In the genomic region with DNA sequence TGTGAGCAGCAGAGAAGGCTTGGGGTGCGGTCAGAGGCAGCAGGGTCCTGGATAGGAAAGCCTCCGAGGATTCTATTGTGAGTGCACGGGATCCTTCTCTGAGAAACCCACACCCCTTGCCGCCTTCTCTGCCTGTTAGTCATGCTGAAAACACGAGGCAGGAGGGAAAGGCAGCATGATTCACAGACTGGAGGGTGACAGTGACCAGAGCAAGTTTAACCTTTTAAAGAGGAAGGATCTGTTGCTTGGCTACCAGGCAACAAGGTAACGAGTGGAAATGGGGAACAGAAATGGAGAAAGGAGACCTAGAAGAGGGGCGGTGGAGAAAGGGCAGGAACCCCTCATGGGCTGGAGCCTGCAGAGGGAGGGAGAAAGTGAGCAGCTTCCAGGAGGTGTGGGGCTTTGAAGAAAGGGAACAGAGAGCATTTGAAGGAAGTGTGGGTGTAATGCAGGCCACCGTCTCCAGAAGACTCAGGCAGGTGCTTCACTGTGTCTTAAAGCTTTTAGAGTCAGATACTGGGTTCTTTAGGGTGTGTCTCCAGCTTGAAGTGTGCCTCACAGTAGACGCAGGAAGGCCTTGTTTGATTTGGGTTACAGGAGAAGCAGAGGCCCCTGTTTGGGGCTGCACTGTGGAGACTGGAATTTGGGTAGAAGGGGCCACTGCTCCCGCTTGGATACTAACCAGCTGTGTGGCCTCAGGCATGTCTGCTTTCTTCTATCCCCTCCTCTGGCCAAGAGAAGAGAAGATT, we compare ENCODE assay signal across 2 cellular contexts.
TF ChIP-seq lines count a peak whose summit lies in the region.

No MANE protein-coding gene starts in this region.

TF ChIP-seq in HCT116, 20 proteins besides CTCF, POLR2A, EP300 and RAD21 (continued from another document):
- TF ChIP-seq, protein P1, sequence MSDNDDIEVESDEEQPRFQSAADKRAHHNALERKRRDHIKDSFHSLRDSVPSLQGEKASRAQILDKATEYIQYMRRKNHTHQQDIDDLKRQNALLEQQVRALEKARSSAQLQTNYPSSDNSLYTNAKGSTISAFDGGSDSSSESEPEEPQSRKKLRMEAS (IDR thresholded peaks at IDR 0.05): peak; percentile 99
- TF ChIP-seq EZH2phosphoT487 (IDR thresholded peaks at IDR 0.05; ENCODE audit: borderline replicate concordance): no peak
- TF ChIP-seq JUND (IDR thresholded peaks at IDR 0.05): peak; percentile 76
- TF ChIP-seq ZNF274 (IDR thresholded peaks at IDR 0.05; ENCODE audit: low read depth, low read length): no peak
- TF ChIP-seq ZBTB33 (IDR thresholded peaks at IDR 0.05; ENCODE audit: extremely low read depth, insufficient replicate concordance, low read length): no peak
- peak; percentile 77 for TF ChIP-seq SP1 (IDR thresholded peaks at IDR 0.05; ENCODE audit: low read depth)
- peak; percentile 96 for TF ChIP-seq CBX3 (IDR thresholded peaks at IDR 0.05; ENCODE audit: low read depth)
- peak; percentile 81 for TF ChIP-seq FOSL1 (IDR thresholded peaks at IDR 0.05; ENCODE audit: low read depth)
- TF ChIP-seq TCF7L2 (IDR thresholded peaks at IDR 0.05; ENCODE audit: borderline replicate concordance, extremely low read depth, insufficient read depth, insufficient read length): no peak
- no peak for TF ChIP-seq SIN3A (IDR thresholded peaks at IDR 0.05; ENCODE audit: low read depth)
- TF ChIP-seq POLR2AphosphoS5 (IDR thresholded peaks at IDR 0.05; ENCODE audit: low read depth, low read length): peak; percentile 46; the same call in 1 of the 2 replicates
- 0 out of 2 replicates have a peak, but pooled peaks have one; percentile 23 for TF ChIP-seq ZFX (IDR thresholded peaks at IDR 0.05)
TF ChIP-seq in HCT116: peak in this region for 7.

TF ChIP-seq in SK-N-SH, 30 proteins besides CTCF, POLR2A, EP300 and RAD21 (continued from another document):
- TF ChIP-seq ELF1 (IDR thresholded peaks at IDR 0.05) (no peak), SIN3A (IDR thresholded peaks at IDR 0.05; ENCODE audit: borderline replicate concordance, low read depth, low read length) (0 out of 2 replicates have a peak, but pooled peaks have one; percentile 31), GATA2 (CRISPR knock-in tag; IDR thresholded peaks at IDR 0.05) (no peak), POLR2AphosphoS5 (IDR thresholded peaks at IDR 0.05; ENCODE audit: low read depth, low read length) (peak; percentile 86; the same call in 1 of the 2 replicates), MXI1 (IDR thresholded peaks at IDR 0.05; ENCODE audit: low read depth, low read length) (0 out of 2 replicates have a peak, but pooled peaks have one; percentile 24), RCOR1 (IDR thresholded peaks at IDR 0.05; ENCODE audit: low read length) (no peak), RXRA (IDR thresholded peaks at IDR 0.05; ENCODE audit: borderline replicate concordance, low read depth) (peak; percentile 82; the same call in 1 of the 2 replicates), CHD2 (IDR thresholded peaks at IDR 0.05; ENCODE audit: low read length, partially characterized antibody) (no peak), FOXJ3 (CRISPR knock-in tag; IDR thresholded peaks at IDR 0.05) (no peak), EZH2phosphoT487 (IDR thresholded peaks at IDR 0.05; ENCODE audit: borderline replicate concordance, low read depth) (no peak), MEF2A (IDR thresholded peaks at IDR 0.05; ENCODE audit: borderline replicate concordance, low read depth) (peak; percentile 56; the same call in 1 of the 2 replicates), YY1 (IDR thresholded peaks at IDR 0.05; ENCODE audit: low read depth) (no peak), ZBTB33 (IDR thresholded peaks at IDR 0.05; ENCODE audit: borderline replicate concordance, low read depth) (peak; percentile 56; the same call in 1 of the 2 replicates), REST (IDR thresholded peaks at IDR 0.05; ENCODE audit: low read depth, low read length) (no peak; the same call in 1 of the 2 replicates), NRF1 (IDR thresholded peaks at IDR 0.05; ENCODE audit: low read depth, low read length) (no peak), NFIC (IDR thresholded peaks at IDR 0.05; ENCODE audit: borderline replicate concordance) (peak; percentile 79), RFX5 (IDR thresholded peaks at IDR 0.05; ENCODE audit: low read length) (no peak), TAF1 (IDR thresholded peaks at IDR 0.05; ENCODE audit: borderline replicate concordance, low read depth, low read length) (peak; percentile 23; the same call in 1 of the 2 replicates), GABPA (IDR thresholded peaks at IDR 0.05; ENCODE audit: low read depth) (no peak), FOSL2 (IDR thresholded peaks at IDR 0.05; ENCODE audit: borderline replicate concordance, low read depth) (peak; percentile 98), SMC3 (IDR thresholded peaks at IDR 0.05; ENCODE audit: low read depth, low read length) (no peak), TEAD4 (IDR thresholded peaks at IDR 0.05; ENCODE audit: borderline replicate concordance, insufficient read depth) (peak; percentile 79; the same call in 1 of the 2 replicates)
- TF ChIP-seq, protein P2, sequence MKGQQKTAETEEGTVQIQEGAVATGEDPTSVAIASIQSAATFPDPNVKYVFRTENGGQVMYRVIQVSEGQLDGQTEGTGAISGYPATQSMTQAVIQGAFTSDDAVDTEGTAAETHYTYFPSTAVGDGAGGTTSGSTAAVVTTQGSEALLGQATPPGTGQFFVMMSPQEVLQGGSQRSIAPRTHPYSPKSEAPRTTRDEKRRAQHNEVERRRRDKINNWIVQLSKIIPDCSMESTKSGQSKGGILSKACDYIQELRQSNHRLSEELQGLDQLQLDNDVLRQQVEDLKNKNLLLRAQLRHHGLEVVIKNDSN (IDR thresholded peaks at IDR 0.05; ENCODE audit: borderline replicate concordance, low read depth): no peak
- TF ChIP-seq, protein P3, sequence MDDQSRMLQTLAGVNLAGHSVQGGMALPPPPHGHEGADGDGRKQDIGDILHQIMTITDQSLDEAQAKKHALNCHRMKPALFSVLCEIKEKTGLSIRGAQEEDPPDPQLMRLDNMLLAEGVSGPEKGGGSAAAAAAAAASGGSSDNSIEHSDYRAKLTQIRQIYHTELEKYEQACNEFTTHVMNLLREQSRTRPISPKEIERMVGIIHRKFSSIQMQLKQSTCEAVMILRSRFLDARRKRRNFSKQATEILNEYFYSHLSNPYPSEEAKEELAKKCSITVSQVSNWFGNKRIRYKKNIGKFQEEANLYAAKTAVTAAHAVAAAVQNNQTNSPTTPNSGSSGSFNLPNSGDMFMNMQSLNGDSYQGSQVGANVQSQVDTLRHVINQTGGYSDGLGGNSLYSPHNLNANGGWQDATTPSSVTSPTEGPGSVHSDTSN (IDR thresholded peaks at IDR 0.05): peak; percentile 92
- TF ChIP-seq, protein P4, sequence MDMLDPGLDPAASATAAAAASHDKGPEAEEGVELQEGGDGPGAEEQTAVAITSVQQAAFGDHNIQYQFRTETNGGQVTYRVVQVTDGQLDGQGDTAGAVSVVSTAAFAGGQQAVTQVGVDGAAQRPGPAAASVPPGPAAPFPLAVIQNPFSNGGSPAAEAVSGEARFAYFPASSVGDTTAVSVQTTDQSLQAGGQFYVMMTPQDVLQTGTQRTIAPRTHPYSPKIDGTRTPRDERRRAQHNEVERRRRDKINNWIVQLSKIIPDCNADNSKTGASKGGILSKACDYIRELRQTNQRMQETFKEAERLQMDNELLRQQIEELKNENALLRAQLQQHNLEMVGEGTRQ (IDR thresholded peaks at IDR 0.05; ENCODE audit: borderline replicate concordance, low read depth, low read length): no peak
- TF ChIP-seq, protein P5, sequence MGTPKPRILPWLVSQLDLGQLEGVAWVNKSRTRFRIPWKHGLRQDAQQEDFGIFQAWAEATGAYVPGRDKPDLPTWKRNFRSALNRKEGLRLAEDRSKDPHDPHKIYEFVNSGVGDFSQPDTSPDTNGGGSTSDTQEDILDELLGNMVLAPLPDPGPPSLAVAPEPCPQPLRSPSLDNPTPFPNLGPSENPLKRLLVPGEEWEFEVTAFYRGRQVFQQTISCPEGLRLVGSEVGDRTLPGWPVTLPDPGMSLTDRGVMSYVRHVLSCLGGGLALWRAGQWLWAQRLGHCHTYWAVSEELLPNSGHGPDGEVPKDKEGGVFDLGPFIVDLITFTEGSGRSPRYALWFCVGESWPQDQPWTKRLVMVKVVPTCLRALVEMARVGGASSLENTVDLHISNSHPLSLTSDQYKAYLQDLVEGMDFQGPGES (IDR thresholded peaks at IDR 0.05; ENCODE audit: low read depth, low read length): no peak
- TF ChIP-seq, protein P1 (IDR thresholded peaks at IDR 0.05; ENCODE audit: low read depth): peak; percentile 99
